In genomic region chr6:70956451-70957283, GRCh38 we compare ENCODE assay signal across 8 cellular contexts. TPM values are rescaled to one million over a fixed set of nuclear protein-coding genes. Genes with fewer than 3 reads are reported as not detected.
DNase-seq lines count a peak whose midpoint lies in the region; ATAC-seq and TF ChIP-seq lines count a peak whose summit lies in the region.

Gene B3GAT2 (minus strand): TSS chr6:70957060. CDS start chr6:70956429, 631 bp downstream.

- no peaks in the 10 kb centered on the region for H3K36me3 ChIP-seq in muscle layer of colon (ENCODE audit: insufficient read depth, low read length)
- H3K36me3 ChIP-seq in aorta (ENCODE audit: control insufficient read depth in 1 of 2, insufficient read depth in 2 of 2, low read length in 1 of 2): no peaks in the 10 kb centered on the region

- no peak for TF ChIP-seq CTCF in epithelial cell of esophagus (IDR thresholded peaks at IDR 0.05; ENCODE audit: insufficient read depth, low read depth, low read length, missing control alignments)

- WGBS in aorta, 2 donors: 0 to 1% methylated on average over 77 to 83 of the region's 83 CpGs

- intact Hi-C loops in aorta (cut with DNase I): loop anchor here in 1 of 2 donors (5.0 kb wide), 1 partner anchor 249 kb away; no protein-coding TSS in a partner anchor

- H3K27ac ChIP-seq in muscle layer of colon (ENCODE audit: low read depth, low read length): no peak within 1 kb of the TSS
- no peak within 1 kb of the TSS for H3K27ac ChIP-seq in aorta (ENCODE audit: low read depth in 1 of 2, low read length in 2 of 2)

- H3K9me3 ChIP-seq in muscle layer of colon (ENCODE audit: low read length) (no peaks in the 10 kb centered on the region), aorta (ENCODE audit: control insufficient read depth, low read length) (no peaks in the 10 kb centered on the region)

- H3K4me1 ChIP-seq in muscle layer of colon (ENCODE audit: insufficient read depth, low read length): no peaks in the 10 kb centered on the region
- H3K4me1 ChIP-seq in aorta (ENCODE audit: control insufficient read depth in 1 of 2, insufficient read depth in 2 of 2, low read length in 2 of 2): peaks cover 0 to 3% of the 10 kb centered on the region in 2 donors

- H3K27me3 ChIP-seq in muscle layer of colon (ENCODE audit: control insufficient read depth in 1 of 2, insufficient read depth in 2 of 2, low read length in 2 of 2) (peaks cover 10 to 34% of the 10 kb centered on the region in 2 donors), aorta (ENCODE audit: control insufficient read depth in 1 of 2, insufficient read depth in 2 of 2, low read length in 1 of 2) (no peaks in the 10 kb centered on the region)

- no peak within 1 kb of the TSS for H3K9ac ChIP-seq in muscle layer of colon (ENCODE audit: low read length)

- H3K4me3 ChIP-seq in epithelial cell of esophagus (ENCODE audit: low read length) (peak within 1 kb of the TSS; percentile 30), muscle layer of colon (ENCODE audit: low read depth in 1 of 2, low read length in 2 of 2) (peak within 1 kb of the TSS; percentile 51 to 80), aorta (ENCODE audit: low read length in 2 of 2) (peak within 1 kb of the TSS; percentile 27 to 35)

- peak; percentile 64 for DNase-seq in activated CD8-positive, alpha-beta memory T cell treated with anti-CD3 and anti-CD28 coated beads for 24 hours
- no peak for DNase-seq in activated CD8-positive, alpha-beta memory T cell treated with anti-CD3 and anti-CD28 coated beads, Interleukin-2, amount 50 U/mL, for 4 hours
- DNase-seq in T-helper 9 cell (peak; percentile 1), epithelial cell of esophagus (ENCODE audit: low read depth) (peak; percentile 21), aorta (peak; percentile 40 to 75), DMS79 treated with DMSO at 0.1 percent for 48 hours (lab: John Stamatoyannopoulos, UW) (no peak)

- peak; percentile 31 for ATAC-seq in HG02938 (IDR thresholded peaks at IDR 0.05; ENCODE audit: unreplicated experiment)
- ATAC-seq in aorta (ENCODE audit: low FRiP score): peak; percentile 55

RNA-seq across cellular contexts. Expression of gene B3GAT2, which starts in this region (rescaled TPM):
- not detected for total RNA-seq in aorta
- polyA plus RNA-seq in aorta: under 1 TPM in 1 of 2 donors, not detected in 1; 0.03 TPM

Comparison
In these comparisons a context has a peak if more than half of its experiments do, and no peak if none do; other contexts are left out.
1. DNase-seq: peak in activated CD8-positive, alpha-beta memory T cell treated with anti-CD3 and anti-CD28 coated beads for 24 hours (single experiment), T-helper 9 cell (single experiment) and epithelial cell of esophagus (single experiment); none in activated CD8-positive, alpha-beta memory T cell treated with anti-CD3 and anti-CD28 coated beads, Interleukin-2, amount 50 U/mL, for 4 hours (single experiment) and DMS79 treated with DMSO at 0.1 percent for 48 hours (single experiment).
2. Peak in DNase-seq, ATAC-seq and H3K4me3 ChIP-seq in aorta; RNA of the gene not detected or under 1 TPM.
3. Peak in every context shown above with its lines, with median percentiles within 50 percentile points of each other: H3K4me3 ChIP-seq.